In the genomic region with DNA sequence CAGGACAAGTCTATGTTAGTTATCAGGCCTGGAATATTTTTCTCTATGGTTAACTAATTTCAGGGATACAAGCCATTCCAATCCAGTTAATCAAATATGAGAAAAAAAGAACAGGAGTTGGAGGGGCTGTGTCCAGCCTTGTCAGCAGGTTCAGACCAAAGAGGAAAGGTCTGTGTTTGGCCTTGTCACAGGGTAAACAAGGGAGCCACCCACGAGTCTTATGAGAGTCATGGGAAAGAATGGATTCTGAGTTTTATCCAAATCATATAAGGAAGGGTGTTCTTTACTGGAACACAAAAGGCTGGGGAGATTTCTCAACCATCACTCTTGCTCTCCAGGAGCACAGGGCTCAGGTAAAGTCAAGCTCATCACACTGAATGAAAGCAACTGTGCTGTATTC, we compare ENCODE assay signal across 34 cellular contexts.
"Had no signal": no experiment of that assay in that cellular context is flagged by ENCODE, and none has a peak within 500 bp of the region (broad histone marks: within the 10 kb centered on the region; RNA-seq: fewer than 3 reads in every experiment).

No MANE protein-coding gene starts in this region.

- H3K27ac ChIP-seq: KMS-11 had no signal

- H3K9me3 ChIP-seq: MG63 had no signal

- DNase-seq: Karpas-422, Kasumi-1, MG63, MM.1S, MV-4-11, NCI-H1048, NCI-H1092, NCI-H1092 treated with DMSO at 0.1 percent for 48 hours, NCI-H1105, NCI-H1105 treated with DMSO at 0.1 percent for 48 hours, NCI-H1417, NCI-H1417 treated with DMSO at 0.1 percent for 48 hours, NCI-H1436, NCI-H1436 treated with DMSO at 0.1 percent for 48 hours, NCI-H146, NCI-H1694, NCI-H1694 treated with DMSO at 0.1 percent for 48 hours, NCI-H187, NCI-H187 treated with DMSO at 0.1 percent for 48 hours, NCI-H1930, NCI-H2029, NCI-H2029 treated with DMSO at 0.1 percent for 48 hours, NCI-H2081, NCI-H2081 treated with DMSO at 0.1 percent for 48 hours, NCI-H2107, NCI-H2171, NCI-H2171 treated with DMSO at 0.1 percent for 48 hours, NCI-H2227 treated with DMSO at 0.1 percent for 48 hours, NCI-H226, NCI-H345, NCI-H446, NCI-H446 treated with DMSO at 0.1 percent for 48 hours, NCI-H510A had no signal

- H3K27me3 ChIP-seq: MG63 had no signal

- H3K36me3 ChIP-seq: MG63 had no signal

- H3K4me3 ChIP-seq: MG63 had no signal
